22 cellular contexts compared by ENCODE assay signal in the genomic region with DNA sequence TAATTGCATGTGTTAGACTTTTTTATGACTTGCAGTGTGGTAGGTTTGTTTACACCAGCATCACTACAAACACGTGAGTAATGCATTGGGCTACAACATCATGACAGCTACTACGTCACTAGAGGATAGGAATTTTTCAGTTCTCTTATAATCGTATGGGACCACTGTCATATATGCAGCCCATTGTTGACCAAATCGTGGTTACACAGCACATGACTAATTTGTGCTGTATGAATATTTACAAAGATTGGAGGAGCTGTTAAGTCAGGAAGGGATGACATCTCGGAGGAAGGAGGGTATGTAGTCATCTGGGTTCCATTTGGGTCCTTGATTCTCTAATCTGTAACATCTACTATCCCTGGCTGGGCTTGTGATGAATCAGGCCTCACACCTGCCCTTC.
"Had no signal": no experiment of that assay in that cellular context is flagged by ENCODE, and none has a peak within 500 bp of the region (broad histone marks: within the 10 kb centered on the region; RNA-seq: fewer than 3 reads in every experiment).

No MANE protein-coding gene starts in this region.

- H3K36me3 ChIP-seq: breast epithelium had no signal

- H3K9me3 ChIP-seq: breast epithelium had no signal

- H3K27me3 ChIP-seq: breast epithelium had no signal

- H3K4me3 ChIP-seq: breast epithelium had no signal

- H3K27ac ChIP-seq: breast epithelium had no signal

- H3K4me3 Mint-ChIP-seq: activated CD8-positive, alpha-beta T cell treated with anti-CD3 and anti-CD28 coated beads, Interleukin-2, amount 10 ng/mL, durations not matched to agents 7 days and 5 days; activated T-cell treated with anti-CD3 and anti-CD28 coated beads, Interleukin-2, amount 50 U/mL, for 24 hours; activated T-helper 1 cell treated with anti-CD3 and anti-CD28 coated beads, Interleukin-12 subunit alpha, Interleukin-12 subunit beta, Interleukin-2, Interleukin-4 antibody, amounts not matched to agents 30 ng/mL and 10 ng/mL and 1 ng/mL, durations not matched to agents 14 hours and 24 hours and 36 hours had no signal

- H3K4me1 ChIP-seq: breast epithelium had no signal

- DNase-seq: activated CD4-positive, alpha-beta T cell treated with anti-CD3 and anti-CD28 coated beads for 48 hours; activated CD4-positive, alpha-beta T cell treated with anti-CD3 and anti-CD28 coated beads, Interleukin-2, amount 50 U/mL, for 4 hours; activated CD8-positive, alpha-beta T cell treated with anti-CD3 and anti-CD28 coated beads, Interleukin-2, amount 10 ng/mL, durations not matched to agents 7 days and 5 days; activated effector memory CD4-positive, alpha-beta T cell treated with anti-CD3 and anti-CD28 coated beads, Interleukin-2, amount 50 U/mL, for 16 hours; activated naive CD4-positive, alpha-beta T cell treated with Interleukin-2 at 50 U/mL for 16 hours; activated T-cell treated with anti-CD3 and anti-CD28 coated beads, Interleukin-2, amount 50 U/mL, for 24 hours; caudate nucleus; MM.1S; NCI-H1105 treated with DMSO at 0.1 percent for 48 hours; NCI-H1436 treated with DMSO at 0.1 percent for 48 hours; NCI-H187; NCI-H2081; NCI-H510A treated with DMSO at 0.1 percent for 48 hours; NCI-H69; NK-92 treated with Interleukin-12 subunit alpha and Interleukin-12 subunit beta, amount 100 ng/mL, for 24 hours; PC-3; SHP77; T-helper 1 cell had no signal

- H3K9me3 Mint-ChIP-seq: activated naive CD4-positive, alpha-beta T cell treated with anti-CD3 and anti-CD28 coated beads, Interleukin-2, amount 50 U/mL, for 72 hours; activated T-cell treated with anti-CD3 and anti-CD28 coated beads, Interleukin-2, amount 50 U/mL, for 24 hours; activated T-helper 1 cell treated with anti-CD3 and anti-CD28 coated beads, Interleukin-12 subunit alpha, Interleukin-12 subunit beta, Interleukin-2, Interleukin-4 antibody, amounts not matched to agents 30 ng/mL and 10 ng/mL and 1 ng/mL, durations not matched to agents 14 hours and 24 hours and 36 hours had no signal

- H3K36me3 Mint-ChIP-seq: activated naive CD4-positive, alpha-beta T cell treated with anti-CD3 and anti-CD28 coated beads, Interleukin-2, amount 50 U/mL, for 72 hours had no signal

- FAIRE-seq: RCC 7860 had no signal

- H3K27ac Mint-ChIP-seq: activated CD8-positive, alpha-beta T cell treated with anti-CD3 and anti-CD28 coated beads, Interleukin-2, amount 10 ng/mL, durations not matched to agents 7 days and 5 days; activated naive CD4-positive, alpha-beta T cell treated with anti-CD3 and anti-CD28 coated beads, Interleukin-2, amount 50 U/mL, for 72 hours; activated T-cell treated with anti-CD3 and anti-CD28 coated beads, Interleukin-2, amount 50 U/mL, for 24 hours; activated T-helper 1 cell treated with anti-CD3 and anti-CD28 coated beads, Interleukin-12 subunit alpha, Interleukin-12 subunit beta, Interleukin-2, Interleukin-4 antibody, amounts not matched to agents 30 ng/mL and 10 ng/mL and 1 ng/mL, durations not matched to agents 14 hours and 24 hours and 36 hours had no signal
